18 cellular contexts compared by ENCODE assay signal in the genomic region with DNA sequence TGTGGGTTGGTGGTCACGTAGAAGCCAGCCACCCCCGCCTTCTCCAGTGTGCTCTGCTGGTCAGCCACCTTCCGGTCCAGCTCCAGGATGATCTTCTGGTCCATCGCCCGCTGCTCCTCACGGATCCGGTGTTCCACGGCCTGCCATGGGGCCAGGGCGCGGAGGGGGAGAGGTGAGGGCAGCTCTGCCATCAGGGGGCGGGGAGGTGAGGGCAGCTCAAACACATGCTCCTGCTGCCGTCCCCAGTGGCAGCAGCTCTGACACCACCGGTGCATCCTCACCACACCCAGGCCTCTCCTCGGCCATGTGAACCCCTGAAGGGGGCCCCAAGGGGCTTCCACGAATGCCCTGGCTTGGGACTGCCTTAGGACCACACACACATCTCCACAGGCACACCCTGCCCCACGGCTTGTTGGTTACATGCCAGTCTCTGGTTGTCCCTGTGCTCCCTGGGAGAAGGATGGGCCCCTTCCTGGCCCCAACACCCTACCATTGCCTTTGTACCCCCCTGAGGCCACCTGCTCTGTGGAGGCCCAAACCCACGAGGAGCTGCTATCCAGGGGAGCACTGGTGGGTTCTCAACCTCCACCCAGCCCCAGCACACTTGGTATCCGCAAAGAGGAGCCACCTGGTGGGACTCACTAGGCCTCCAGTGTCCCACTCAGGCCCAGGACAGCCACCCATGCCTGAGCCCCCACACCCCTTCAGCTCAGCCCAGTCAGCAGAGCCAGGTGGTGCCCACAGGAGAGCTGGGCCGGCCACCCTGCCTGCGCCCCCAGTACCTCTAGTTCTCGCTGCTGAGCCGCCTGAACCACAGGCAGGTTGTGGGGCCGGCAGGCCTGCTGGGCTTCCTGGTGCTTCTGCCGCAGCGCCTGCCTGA. TPM values are rescaled to one million over a fixed set of nuclear protein-coding genes. Genes with fewer than 3 reads are reported as not detected.
A peak's percentile ranks its signal among the peaks of the same experiment; 100 is the strongest.
DNase-seq lines count a peak whose midpoint lies in the region; ATAC-seq, FAIRE-seq and TF ChIP-seq lines count a peak whose summit lies in the region.
"Had no signal": no experiment of that assay in that cellular context is flagged by ENCODE, and none has a peak within 500 bp of the region (broad histone marks: within the 10 kb centered on the region; RNA-seq: fewer than 3 reads in every experiment).

No MANE protein-coding gene starts in this region.

- H3K9ac ChIP-seq in HepG2 (ENCODE audit: insufficient read depth, low read depth, low read length): no peak overlapping the region
- peak overlapping the region; percentile 84 for H3K9ac ChIP-seq in neuronal stem cell (ENCODE audit: low read depth, low read length, poor library complexity)
- H3K9ac ChIP-seq: KMS-11 had no signal

- no CpG with 5 or more reads among the region's 25 CpGs for WGBS in right lobe of liver (ENCODE audit: insufficient coverage, low coverage, low lambda C conversion rate, missing lambda C conversion rate)
- 67% methylated on average over 6 of the region's 25 CpGs for WGBS in HepG2 (ENCODE audit: low lambda C conversion rate)
- WGBS in neuronal stem cell (ENCODE audit: extremely low coverage in 2 of 2, insufficient read length in 2 of 2, insufficient replicate concordance in 1 of 2), 2 donors: no CpG with 5 or more reads among the region's 25 CpGs

- no peaks in the 10 kb centered on the region for H3K36me3 ChIP-seq in right lobe of liver
- no peaks in the 10 kb centered on the region for H3K36me3 ChIP-seq in HepG2 (replicated peaks in 1 of 2; ENCODE audit: control insufficient read depth in 1 of 2, insufficient read depth in 2 of 2, low read length in 2 of 2)
- H3K36me3 ChIP-seq in neuronal stem cell (replicated peaks in 1 of 2; ENCODE audit: control insufficient read depth in 2 of 2, insufficient read depth in 2 of 2, low read length in 2 of 2): no peaks in the 10 kb centered on the region

- H2BK120ac ChIP-seq in neuronal stem cell (ENCODE audit: low read depth, low read length): no peak overlapping the region

- H4K8ac ChIP-seq in neuronal stem cell (ENCODE audit: low read depth, low read length): no peak overlapping the region

- H2AFZ ChIP-seq in HepG2 (ENCODE audit: low read length) (no peak overlapping the region), neuronal stem cell (ENCODE audit: low read length) (no peak overlapping the region)

- H3K27ac ChIP-seq in right lobe of liver: peak overlapping the region in 2 of 3 donors; percentile 52 to 65
- no peak overlapping the region for H3K27ac ChIP-seq in HepG2 (ENCODE audit: extremely low read length, insufficient read depth, low read length)
- no peak overlapping the region for H3K27ac ChIP-seq in coronary artery
- H3K27ac ChIP-seq in neuronal stem cell (replicated peaks; ENCODE audit: low read length): no peak overlapping the region
- H3K27ac ChIP-seq: ascending aorta, heart left ventricle, KMS-11 had no signal

- TF ChIP-seq POLR2A in right lobe of liver (IDR thresholded peaks at IDR 0.05): no peak
- TF ChIP-seq POLR2A in HepG2 (IDR thresholded peaks at IDR 0.05; ENCODE audit: insufficient read depth in 1 of 2, low read depth in 2 of 2, low read length in 2 of 2): no peak

- intact Hi-C loops in right lobe of liver (cut with DNase I) (no loop called here), HepG2 (cut with micrococcal nuclease; ENCODE audit: unreplicated experiment) (no loop called here)

- H3K14ac ChIP-seq in neuronal stem cell (ENCODE audit: low read length): no peak overlapping the region

- H3K79me1 ChIP-seq in neuronal stem cell (ENCODE audit: low read depth, low read length): peaks cover 16% of the 10 kb centered on the region

- TF ChIP-seq EP300 in HepG2 (IDR thresholded peaks at IDR 0.05; ENCODE audit: low read depth in 2 of 2, low read length in 2 of 2) (no peak), HepG2 (CRISPR knock-in tag; IDR thresholded peaks at IDR 0.05; ENCODE audit: borderline replicate concordance) (no peak)

- TF ChIP-seq RAD21 in HepG2 (CRISPR knock-in tag; IDR thresholded peaks at IDR 0.05): no peak

- no peaks in the 10 kb centered on the region for H3K9me3 ChIP-seq in right lobe of liver
- H3K9me3 ChIP-seq in HepG2 (ENCODE audit: low read length): no peaks in the 10 kb centered on the region
- no peaks in the 10 kb centered on the region for H3K9me3 ChIP-seq in neuronal stem cell (replicated peaks in 1 of 2; ENCODE audit: control insufficient read depth in 2 of 2, insufficient read depth in 1 of 2, low read depth in 1 of 2, low read length in 2 of 2)
- H3K9me3 ChIP-seq: ascending aorta, heart left ventricle had no signal

- BruUV-seq in HepG2 (replicated peaks; lab: Mats Ljungman, UMichigan): no TSS peak

- peak overlapping the region; percentile 15 for H2BK5ac ChIP-seq in neuronal stem cell (ENCODE audit: low read length)

- TF ChIP-seq CTCF in right lobe of liver (IDR thresholded peaks at IDR 0.05) (no peak), HepG2 (CRISPR knock-in tag; IDR thresholded peaks at IDR 0.05) (no peak), coronary artery (IDR thresholded peaks at IDR 0.05) (no peak)

- H3K79me2 ChIP-seq in HepG2 (ENCODE audit: insufficient read depth, low read length): no peaks in the 10 kb centered on the region

- no peak overlapping the region for H2BK15ac ChIP-seq in neuronal stem cell (ENCODE audit: low read length)

- no peak overlapping the region for H3K4me3 ChIP-seq in right lobe of liver
- no peak overlapping the region for H3K4me3 ChIP-seq in HepG2 (replicated peaks in 1 of 3; ENCODE audit: insufficient read depth in 1 of 3, low read depth in 2 of 3, low read length in 3 of 3)
- H3K4me3 ChIP-seq in coronary artery: no peak overlapping the region
- H3K4me3 ChIP-seq in neuronal stem cell (ENCODE audit: low read length in 2 of 2): no peak overlapping the region
- H3K4me3 ChIP-seq: ascending aorta, heart left ventricle had no signal

- no peak overlapping the region for H3K4ac ChIP-seq in neuronal stem cell (ENCODE audit: low read length)

- ATAC-seq in right lobe of liver (no peak), HepG2 (no peak), HG02870 (IDR thresholded peaks at IDR 0.05; ENCODE audit: unreplicated experiment) (no peak), GM21390 (IDR thresholded peaks at IDR 0.05; ENCODE audit: unreplicated experiment) (no peak)
- ATAC-seq: heart left ventricle had no signal

- H3K23ac ChIP-seq in neuronal stem cell (ENCODE audit: low read depth, low read length, poor library complexity): no peak overlapping the region

- H3K4me2 ChIP-seq in HepG2 (ENCODE audit: low read depth, low read length): no peak overlapping the region
- H3K4me2 ChIP-seq in neuronal stem cell (ENCODE audit: insufficient read depth, low read length, poor library complexity, severe bottlenecking): no peak overlapping the region
- H3K4me2 ChIP-seq: KMS-11 had no signal

- no peak overlapping the region for H2AK5ac ChIP-seq in neuronal stem cell (ENCODE audit: low read depth, low read length)

- CTCF ChIA-PET in HepG2 (lab: Yijun Ruan, JAX; ENCODE audit: low intra/inter-chr PET ratio, low total read pairs): no interaction called here

- no peak overlapping the region for H3K18ac ChIP-seq in neuronal stem cell (ENCODE audit: low read length)

- peak in 1 of 3 donors; percentile 33 for DNase-seq in right lobe of liver
- no peak for DNase-seq in HepG2 (ENCODE audit: low spot score)
- peak; percentile 69 for DNase-seq in coronary artery (ENCODE audit: low spot score)
- DNase-seq in neuronal stem cell (ENCODE audit: low spot score): no peak
- DNase-seq in urothelium cell line (ENCODE audit: low spot score): no peak
- DNase-seq: activated CD4-positive, alpha-beta T cell treated with anti-CD3 and anti-CD28 coated beads, Interleukin-2, amount 50 U/mL, for 1 hour; activated gamma-delta T cell treated with Interleukin-2 at 50 U/mL for 16 hours; cerebellar nuclear complex; NCI-H1092; NCI-H2029 treated with DMSO at 0.1 percent for 48 hours; NCI-H446 treated with DMSO at 0.1 percent for 48 hours; RPMI8226 had no signal

- H3K27me3 ChIP-seq in right lobe of liver (no peaks in the 10 kb centered on the region), HepG2 (ENCODE audit: control insufficient read depth in 1 of 2, insufficient read depth in 2 of 2, low read length in 2 of 2) (no peaks in the 10 kb centered on the region; a peak in 1 of 5 replicates), neuronal stem cell (ENCODE audit: control insufficient read depth in 3 of 3, insufficient read depth in 3 of 3, low read depth in 1 of 3, low read length in 3 of 3) (no peaks in the 10 kb centered on the region)
- H3K27me3 ChIP-seq: ascending aorta, heart left ventricle had no signal

- POLR2A ChIA-PET in HepG2 (lab: Yijun Ruan, JAX): no interaction called here

- peaks cover 0 to 46% (median 19%) of the 10 kb centered on the region in 4 donors for H3K4me1 ChIP-seq in right lobe of liver
- peaks cover 31% of the 10 kb centered on the region for H3K4me1 ChIP-seq in HepG2 (ENCODE audit: insufficient read depth, low read length)
- peaks cover 4 to 5% of the 10 kb centered on the region in 2 donors for H3K4me1 ChIP-seq in neuronal stem cell (ENCODE audit: control insufficient read depth in 2 of 2, insufficient read depth in 1 of 2, low read depth in 1 of 2, low read length in 2 of 2)

- no peak overlapping the region for H4K91ac ChIP-seq in neuronal stem cell (ENCODE audit: low read depth, low read length, poor library complexity)

- no peak overlapping the region for H2BK12ac ChIP-seq in neuronal stem cell (ENCODE audit: low read length)

- in situ Hi-C loops in HepG2 (cut with HindIII; ENCODE audit: extremely low pct_ligation_motif_present, low pct_unique_long_range_greater_than_20kb): no loop called here

- no peaks in the 10 kb centered on the region for H4K20me1 ChIP-seq in HepG2 (ENCODE audit: insufficient read depth, low read length)

- no peak for FAIRE-seq in HepG2 (lab: Jason Lieb, UNC)
- FAIRE-seq in urothelium cell line (lab: Jason Lieb, UNC): peak; percentile 23
- FAIRE-seq: D721Med had no signal

RNA-seq across cellular contexts. Expression of a gene that starts 4.3 kb away (rescaled TPM):
- total RNA-seq in right lobe of liver: 10 to 100 TPM; 32.6 to 79.9 (median 50.9) TPM
- 28.6 and 35.3 TPM in 2 replicates for total RNA-seq in HepG2 (2016; rRNA removed; fragmentation: Illumina TruSeq; extraction: Trizol)
- total RNA-seq in HepG2 (2016; cell fraction: cytosol; rRNA removed; fragmentation: Illumina TruSeq; extraction: Trizol; ENCODE audit: low read depth): 183 and 197 TPM in 2 replicates
- 29.9 and 35.6 TPM in 2 replicates for total RNA-seq in HepG2 (2016; cell fraction: insoluble cytoplasmic fraction; rRNA removed; fragmentation: Illumina TruSeq; extraction: Trizol)
- total RNA-seq in HepG2 (2016; cell fraction: membrane; rRNA removed; fragmentation: Illumina TruSeq; extraction: Trizol): 126 and 141 TPM in 2 replicates
- total RNA-seq in HepG2 (2016; cell fraction: nucleus; rRNA removed; fragmentation: Illumina TruSeq; extraction: Trizol): 12.8 and 14.2 TPM in 2 replicates
- 17.5 and 21.0 TPM in 2 replicates for polyA plus RNA-seq in HepG2 (2011; rRNA removed)
- 19.5 and 31.1 TPM in 2 replicates for polyA plus RNA-seq in HepG2 (2011; cell fraction: cytosol; rRNA removed)
- polyA plus RNA-seq in HepG2 (2011; cell fraction: nucleus; rRNA removed): 16.0 and 19.9 TPM in 2 replicates
- 11.2 and 14.4 TPM in 2 replicates for polyA plus RNA-seq in HepG2 (2012)
- 265 and 266 TPM in 2 replicates for polyA plus RNA-seq in HepG2 (2016; cell fraction: cytosol; fragmentation: Illumina TruSeq; extraction: Trizol; ENCODE audit: low read depth)
- polyA plus RNA-seq in HepG2 (2016; cell fraction: insoluble cytoplasmic fraction; fragmentation: Illumina TruSeq; extraction: Trizol; ENCODE audit: low read depth): 34.5 and 37.0 TPM in 2 replicates
- 152 and 154 TPM in 2 replicates for polyA plus RNA-seq in HepG2 (2016; cell fraction: membrane; fragmentation: Illumina TruSeq; extraction: Trizol; ENCODE audit: low read depth)
- polyA plus RNA-seq in HepG2 (2016; cell fraction: nucleus; fragmentation: Illumina TruSeq; extraction: Trizol; ENCODE audit: insufficient read depth, low read depth): 28.6 and 30.7 TPM in 2 replicates
- polyA minus RNA-seq in HepG2 (2011; rRNA and poly(A)+ RNA removed; ENCODE audit: low replicate concordance): 13.0 and 13.4 TPM in 2 replicates
- polyA minus RNA-seq in HepG2 (2011; cell fraction: cytosol; rRNA and poly(A)+ RNA removed): 6.3 and 8.1 TPM in 2 replicates
- polyA minus RNA-seq in HepG2 (2011; cell fraction: nucleus; rRNA and poly(A)+ RNA removed): 3.0 and 4.2 TPM in 2 replicates
- 26.0 TPM for polyA plus RNA-seq in neuronal stem cell (2013, experiment 1 of 2)
- 25.8 TPM for polyA plus RNA-seq in neuronal stem cell (2013, experiment 2 of 2)

RNA-seq across cellular contexts. Expression of a gene that starts 47.5 kb away (rescaled TPM):
- 10 to 100 TPM in 2 of 6 experiments, 1 to 10 TPM in 4; 3.0 to 12.4 (median 8.5) TPM for total RNA-seq in right lobe of liver
- total RNA-seq in HepG2 (2016; rRNA removed; fragmentation: Illumina TruSeq; extraction: Trizol): 0.11 and 0.22 TPM in 2 replicates
- 0.20 and 0.35 TPM in 2 replicates for total RNA-seq in HepG2 (2016; cell fraction: cytosol; rRNA removed; fragmentation: Illumina TruSeq; extraction: Trizol; ENCODE audit: low read depth)
- 0.10 and 0.35 TPM in 2 replicates for total RNA-seq in HepG2 (2016; cell fraction: insoluble cytoplasmic fraction; rRNA removed; fragmentation: Illumina TruSeq; extraction: Trizol)
- 0.49 and 0.93 TPM in 2 replicates for total RNA-seq in HepG2 (2016; cell fraction: membrane; rRNA removed; fragmentation: Illumina TruSeq; extraction: Trizol)
- total RNA-seq in HepG2 (2016; cell fraction: nucleus; rRNA removed; fragmentation: Illumina TruSeq; extraction: Trizol): 0.65 TPM in 1 of 2 replicates, not detected in the other
- polyA plus RNA-seq in HepG2 (2011; rRNA removed): 0.54 and 0.77 TPM in 2 replicates
- polyA plus RNA-seq in HepG2 (2011; cell fraction: cytosol; rRNA removed): 0.36 and 1.4 TPM in 2 replicates
- polyA plus RNA-seq in HepG2 (2011; cell fraction: nucleus; rRNA removed): 0.54 and 1.4 TPM in 2 replicates
- 0.07 and 0.17 TPM in 2 replicates for polyA plus RNA-seq in HepG2 (2012)
- polyA plus RNA-seq in HepG2 (2016; cell fraction: cytosol; fragmentation: Illumina TruSeq; extraction: Trizol; ENCODE audit: low read depth): 0.42 and 0.51 TPM in 2 replicates
- 0.57 and 0.67 TPM in 2 replicates for polyA plus RNA-seq in HepG2 (2016; cell fraction: insoluble cytoplasmic fraction; fragmentation: Illumina TruSeq; extraction: Trizol; ENCODE audit: low read depth)
- polyA plus RNA-seq in HepG2 (2016; cell fraction: membrane; fragmentation: Illumina TruSeq; extraction: Trizol; ENCODE audit: low read depth): 0.86 and 1.3 TPM in 2 replicates
- polyA plus RNA-seq in HepG2 (2016; cell fraction: nucleus; fragmentation: Illumina TruSeq; extraction: Trizol; ENCODE audit: insufficient read depth, low read depth): 0.70 and 1.5 TPM in 2 replicates
- polyA minus RNA-seq in HepG2 (2011; rRNA and poly(A)+ RNA removed; ENCODE audit: low replicate concordance): 2.3 and 4.0 TPM in 2 replicates
- polyA minus RNA-seq in HepG2 (2011; cell fraction: cytosol; rRNA and poly(A)+ RNA removed): 0.99 and 1.4 TPM in 2 replicates
- polyA minus RNA-seq in HepG2 (2011; cell fraction: nucleus; rRNA and poly(A)+ RNA removed): not detected in 2 replicates
- 23.2 TPM for polyA plus RNA-seq in neuronal stem cell (2013, experiment 1 of 2)
- polyA plus RNA-seq in neuronal stem cell (2013, experiment 2 of 2): 22.9 TPM

Comparison
In these comparisons a context has a peak if more than half of its experiments do, and no peak if none do; other contexts are left out.
1. H3K27ac ChIP-seq: peak in right lobe of liver (2 of 3); none in HepG2 (single experiment), coronary artery (0 of 2) and neuronal stem cell (single experiment).